In the genomic region with DNA sequence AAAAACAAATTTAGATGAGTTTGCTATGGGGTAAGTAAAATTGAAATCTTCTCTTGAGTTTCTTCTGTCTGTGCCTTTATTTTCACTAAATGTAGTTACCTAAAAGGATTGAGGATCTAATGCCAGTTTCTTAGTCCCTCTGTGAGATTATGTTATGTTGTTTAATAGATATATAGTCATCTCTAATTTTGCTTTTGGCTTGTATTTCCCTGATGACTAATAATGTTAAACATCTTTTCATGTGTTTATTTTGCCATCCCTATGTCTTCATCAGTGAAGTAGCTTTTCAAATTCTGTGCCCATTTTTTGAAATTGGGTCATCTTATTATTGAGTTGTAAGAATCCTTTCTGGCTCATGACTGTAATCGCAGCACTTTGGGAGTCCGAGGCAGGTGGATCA, we compare ENCODE assay signal across 15 cellular contexts.
"Had no signal": no experiment of that assay in that cellular context is flagged by ENCODE, and none has a peak within 500 bp of the region (broad histone marks: within the 10 kb centered on the region; RNA-seq: fewer than 3 reads in every experiment).

No MANE protein-coding gene starts in this region.

- H3K4me1 ChIP-seq: adrenal gland, suprapubic skin, uterus had no signal

- H3K27me3 ChIP-seq: adrenal gland, suprapubic skin, transverse colon, uterus had no signal

- H3K4me3 ChIP-seq: adrenal gland, lung, suprapubic skin, transverse colon, uterus had no signal

- H3K36me3 ChIP-seq: uterus had no signal

- ATAC-seq: activated CD4-positive, alpha-beta T cell treated with anti-CD3 and anti-CD28 coated beads for 36 hours; left lobe of liver; stimulated activated naive CD8-positive, alpha-beta T cell treated with anti-CD3 and anti-CD28 coated beads, Interleukin-15, amount 100 ng/mL, for 72 hours; WTC11 had no signal

- DNase-seq: activated CD4-positive, alpha-beta T cell treated with anti-CD3 and anti-CD28 coated beads for 36 hours; activated CD4-positive, alpha-beta T cell treated with anti-CD3 and anti-CD28 coated beads, Interleukin-2, amount 50 U/mL, for 48 hours; activated gamma-delta T cell; adrenal gland; endodermal cell; erythroblast; nephron progenitor cell; occipital lobe; stimulated activated naive CD8-positive, alpha-beta T cell treated with anti-CD3 and anti-CD28 coated beads, Interleukin-15, amount 100 ng/mL, for 72 hours; transverse colon; uterus had no signal

- H3K9me3 ChIP-seq: adrenal gland, suprapubic skin, transverse colon, uterus had no signal

- H3K27ac ChIP-seq: adrenal gland, suprapubic skin, transverse colon, uterus had no signal
